ENCODE assay signal across 12 cellular contexts in genomic region chr22:33811686-33812085, GRCh38.
DNase-seq lines count a peak whose midpoint lies in the region; ATAC-seq and TF ChIP-seq lines count a peak whose summit lies in the region.
"Had no signal": no experiment of that assay in that cellular context is flagged by ENCODE, and none has a peak within 500 bp of the region (broad histone marks: within the 10 kb centered on the region; RNA-seq: fewer than 3 reads in every experiment).

No MANE protein-coding gene starts in this region.

- ATAC-seq in upper lobe of left lung (ENCODE audit: low FRiP score in 2 of 2), result peak; percentile 45 to 90
- no peak for ATAC-seq in GM21515 (IDR thresholded peaks at IDR 0.05; ENCODE audit: unreplicated experiment)

- 37 to 40% methylated on average over 5 of the region's 5 CpGs for WGBS in upper lobe of left lung, 2 donors

- H3K27ac ChIP-seq in Peyer's patch (peak overlapping the region in 3 of 4 donors; percentile 28 to 66 (median 55)), mucosa of rectum (ENCODE audit: low read depth in 2 of 2, low read length in 2 of 2) (peak overlapping the region; percentile 16 to 29), upper lobe of left lung (peak overlapping the region in 1 of 4 donors; percentile 54), A673 (ENCODE audit: low read depth, low read length, poor library complexity, severe bottlenecking) (no peak overlapping the region)
- H3K27ac ChIP-seq: RWPE1 had no signal

- CTCF ChIA-PET in A673 (lab: Charles Lee), result no interaction called here

- H3K9ac ChIP-seq in mucosa of rectum (ENCODE audit: low read depth in 1 of 2, low read length in 2 of 2), result no peak overlapping the region

- TF ChIP-seq POLR2A in Peyer's patch (IDR thresholded peaks at IDR 0.05) (no peak), upper lobe of left lung (IDR thresholded peaks at IDR 0.05) (no peak)

- no peak for TF ChIP-seq EP300 in upper lobe of left lung (IDR thresholded peaks at IDR 0.05)

- H3K27me3 ChIP-seq in Peyer's patch (no peaks in the 10 kb centered on the region), mucosa of rectum (ENCODE audit: control insufficient read depth in 2 of 2, insufficient read depth in 2 of 2, low read length in 2 of 2) (no peaks in the 10 kb centered on the region), upper lobe of left lung (no peaks in the 10 kb centered on the region), A673 (replicated peaks; ENCODE audit: insufficient read depth, low read depth, low read length, poor library complexity) (no peaks in the 10 kb centered on the region)

- BruUV-seq in A673 (replicated peaks; lab: Mats Ljungman, UMichigan), result no TSS peak

- H3K36me3 ChIP-seq in Peyer's patch, result no peaks in the 10 kb centered on the region
- H3K36me3 ChIP-seq in mucosa of rectum (ENCODE audit: control insufficient read depth in 2 of 2, insufficient read depth in 2 of 2, low read length in 2 of 2), result no peaks in the 10 kb centered on the region
- no peaks in the 10 kb centered on the region for H3K36me3 ChIP-seq in upper lobe of left lung
- no peaks in the 10 kb centered on the region for H3K36me3 ChIP-seq in A673 (ENCODE audit: insufficient read depth, low read length, poor library complexity, severe bottlenecking)

- H3K4me1 ChIP-seq in Peyer's patch (no peaks in the 10 kb centered on the region), mucosa of rectum (ENCODE audit: control insufficient read depth in 2 of 2, insufficient read depth in 2 of 2, low read length in 2 of 2) (no peaks in the 10 kb centered on the region), upper lobe of left lung (peaks cover 0 to 22% (median 6%) of the 10 kb centered on the region in 4 donors), A673 (ENCODE audit: insufficient read depth, low read length, poor library complexity, severe bottlenecking) (no peaks in the 10 kb centered on the region)

- no peak overlapping the region for H3K4me3 ChIP-seq in Peyer's patch
- no peak overlapping the region for H3K4me3 ChIP-seq in mucosa of rectum (ENCODE audit: low read length in 2 of 2)
- H3K4me3 ChIP-seq in upper lobe of left lung, result no peak overlapping the region
- H3K4me3 ChIP-seq in A673 (ENCODE audit: low read depth, low read length, poor library complexity, severe bottlenecking), result no peak overlapping the region

- TF ChIP-seq CTCF in Peyer's patch (IDR thresholded peaks at IDR 0.05), result no peak
- TF ChIP-seq CTCF in upper lobe of left lung (IDR thresholded peaks at IDR 0.05), result no peak
- TF ChIP-seq CTCF in GM20000 (IDR thresholded peaks at IDR 0.05; ENCODE audit: extremely low read depth, missing control alignments), result no peak
- no peak for TF ChIP-seq CTCF in A673 (conservative IDR thresholded peaks at IDR 0.05; ENCODE audit: low read depth, low read length)

- POLR2A ChIA-PET in A673 (lab: Charles Lee; ENCODE audit: low non-redundant PET), result no interaction called here

- intact Hi-C loops in A673 (cut with micrococcal nuclease; ENCODE audit: unreplicated experiment), result no loop called here

- DNase-seq in Peyer's patch, result peak in 1 of 3 donors; percentile 51
- DNase-seq in foreskin melanocyte, result peak; percentile 48
- DNase-seq in upper lobe of left lung, result no peak
- no peak for DNase-seq in GM20000 (ENCODE audit: low spot score)
- DNase-seq in A673 (ENCODE audit: low spot score), result no peak
- DNase-seq in DMS114 treated with DMSO at 0.1 percent for 48 hours (lab: John Stamatoyannopoulos, UW; ENCODE audit: unreplicated experiment), result no peak
- DNase-seq: activated B cell treated with CpG ODN at 0.5 μM for 24 hours, cortex of kidney, NCI-H1930 had no signal

- H3K9me3 ChIP-seq in Peyer's patch (no peaks in the 10 kb centered on the region), mucosa of rectum (ENCODE audit: control insufficient read depth in 2 of 2, low read length in 2 of 2) (no peaks in the 10 kb centered on the region), upper lobe of left lung (peaks cover 0 to 5% (median 0%) of the 10 kb centered on the region in 4 donors), A673 (ENCODE audit: low read depth, low read length, poor library complexity, severe bottlenecking) (peaks cover 24% of the 10 kb centered on the region)
